Comparison of ENCODE assay signal across 8 cellular contexts in genomic region chr11:86069408-86070086, GRCh38. TPM values are rescaled to one million over a fixed set of nuclear protein-coding genes. Genes with fewer than 3 reads are reported as not detected.
DNase-seq lines count a peak whose midpoint lies in the region; ATAC-seq and TF ChIP-seq lines count a peak whose summit lies in the region.

No MANE protein-coding gene starts in this region.

- H3K27ac Mint-ChIP-seq in GM23338, result peak overlapping the region; percentile 98
- peak overlapping the region; percentile 95 for H3K27ac Mint-ChIP-seq in activated CD8-positive, alpha-beta T cell treated with anti-CD3 and anti-CD28 coated beads, Interleukin-2, amount 10 ng/mL, durations not matched to agents 7 days and 5 days

- peak overlapping the region; percentile 66 for H3K4me2 ChIP-seq in GM23338

- peak overlapping the region; percentile 74 for H3K4me3 Mint-ChIP-seq in GM23338
- H3K4me3 Mint-ChIP-seq in activated CD8-positive, alpha-beta T cell treated with anti-CD3 and anti-CD28 coated beads, Interleukin-2, amount 10 ng/mL, durations not matched to agents 7 days and 5 days, result peak overlapping the region; percentile 98

- peaks cover 4% of the 10 kb centered on the region for H3K36me3 Mint-ChIP-seq in GM23338 (ENCODE audit: low read depth)
- peaks cover 22% of the 10 kb centered on the region for H3K36me3 Mint-ChIP-seq in activated CD8-positive, alpha-beta T cell treated with anti-CD3 and anti-CD28 coated beads, Interleukin-2, amount 10 ng/mL, durations not matched to agents 7 days and 5 days (ENCODE audit: low read depth)

- H2AFZ ChIP-seq in GM23338, result no peak overlapping the region

- peak overlapping the region; percentile 99 for H3K27ac ChIP-seq in GM23338 (ENCODE audit: low read depth)

- DNase-seq in NCI-H345 treated with DMSO at 0.1 percent for 48 hours (lab: John Stamatoyannopoulos, UW; ENCODE audit: unreplicated experiment) (peak; percentile 41), NCI-H345 (lab: John Stamatoyannopoulos, UW) (no peak), GM23338 (ENCODE audit: low spot score) (peak; percentile 79), M059J (ENCODE audit: low read depth) (peak; percentile 98), glomerular endothelial cell (ENCODE audit: extremely low read depth, low read depth, low spot score) (peak; percentile 99), omental fat pad (ENCODE audit: low spot score) (no peak), NCI-H1694 treated with DMSO at 0.1 percent for 48 hours (lab: John Stamatoyannopoulos, UW) (no peak)
- DNase-seq in activated CD8-positive, alpha-beta T cell treated with anti-CD3 and anti-CD28 coated beads, Interleukin-2, amount 10 ng/mL, durations not matched to agents 7 days and 5 days, result no peak

- no peaks in the 10 kb centered on the region for H3K36me3 ChIP-seq in GM23338 (ENCODE audit: insufficient read depth)

- H3K9me3 Mint-ChIP-seq in GM23338, result no peaks in the 10 kb centered on the region
- H3K9me3 Mint-ChIP-seq in activated CD8-positive, alpha-beta T cell treated with anti-CD3 and anti-CD28 coated beads, Interleukin-2, amount 10 ng/mL, durations not matched to agents 7 days and 5 days (ENCODE audit: insufficient read depth), result no peaks in the 10 kb centered on the region

- no peak for TF ChIP-seq CTCF in GM23338 (conservative IDR thresholded peaks at IDR 0.05; ENCODE audit: low read depth in 2 of 2)
- TF ChIP-seq CTCF in omental fat pad (IDR thresholded peaks at IDR 0.05), result no peak

- no peaks in the 10 kb centered on the region for H3K9me2 ChIP-seq in GM23338 (ENCODE audit: insufficient read depth)

- POLR2A ChIA-PET in activated CD8-positive, alpha-beta T cell treated with anti-CD3 and anti-CD28 coated beads, Interleukin-2, amount 10 ng/mL, durations not matched to agents 7 days and 5 days (lab: Charles Lee), result interaction anchor here (0.6 to 3.0 kb wide), 14 partner anchors 15 to 233 kb away, joined by 3 to 15 read pairs (median 4); partner anchors contain the start of genes EED and HIKESHI

- ATAC-seq in GM23338 (peak; percentile 10), omental fat pad (ENCODE audit: low FRiP score) (peak; percentile 60)
- ATAC-seq in activated CD8-positive, alpha-beta T cell treated with anti-CD3 and anti-CD28 coated beads, Interleukin-2, amount 10 ng/mL, durations not matched to agents 7 days and 5 days, result no peak

- peaks cover 27% of the 10 kb centered on the region for H3K4me1 ChIP-seq in GM23338 (ENCODE audit: insufficient read depth)

- peaks cover 24% of the 10 kb centered on the region for H4K20me1 ChIP-seq in GM23338 (replicated peaks; ENCODE audit: insufficient read depth)

- CTCF ChIA-PET in activated CD8-positive, alpha-beta T cell treated with anti-CD3 and anti-CD28 coated beads, Interleukin-2, amount 10 ng/mL, durations not matched to agents 7 days and 5 days (lab: Charles Lee), result interaction anchor here (0.7 to 6.4 kb wide), 13 partner anchors 13 to 225 kb away, joined by 3 to 82 read pairs (median 4); no protein-coding TSS in a partner anchor

- H3K4me1 Mint-ChIP-seq in GM23338, result peaks cover 30% of the 10 kb centered on the region
- H3K4me1 Mint-ChIP-seq in activated CD8-positive, alpha-beta T cell treated with anti-CD3 and anti-CD28 coated beads, Interleukin-2, amount 10 ng/mL, durations not matched to agents 7 days and 5 days (ENCODE audit: low read depth), result peaks cover 31% of the 10 kb centered on the region

- H3K4me3 ChIP-seq in GM23338, result peak overlapping the region; percentile 87

- H3K27me3 ChIP-seq in GM23338 (ENCODE audit: insufficient read depth), result no peaks in the 10 kb centered on the region

- no peaks in the 10 kb centered on the region for H3F3A ChIP-seq in GM23338 (replicated peaks; ENCODE audit: low read depth)

- peaks cover 40% of the 10 kb centered on the region for H3K79me2 ChIP-seq in GM23338 (replicated peaks; ENCODE audit: insufficient read depth)

- peaks cover 6% of the 10 kb centered on the region for H3K27me3 Mint-ChIP-seq in GM23338 (ENCODE audit: insufficient read depth, low read depth, poor library complexity)
- H3K27me3 Mint-ChIP-seq in activated CD8-positive, alpha-beta T cell treated with anti-CD3 and anti-CD28 coated beads, Interleukin-2, amount 10 ng/mL, durations not matched to agents 7 days and 5 days (ENCODE audit: low read depth), result no peaks in the 10 kb centered on the region

TF ChIP-seq in GM23338, 12 proteins besides CTCF, POLR2A, EP300 and RAD21:
- no peak for TF ChIP-seq EZH2phosphoT487 (IDR thresholded peaks at IDR 0.05; ENCODE audit: unreplicated experiment)
- no peak for TF ChIP-seq REST (IDR thresholded peaks at IDR 0.05; ENCODE audit: unreplicated experiment)
- peak; percentile 75; the same call in 1 of the 2 replicates for TF ChIP-seq CREB1 (CRISPR knock-in tag; IDR thresholded peaks at IDR 0.05; ENCODE audit: low read depth)
- no peak for TF ChIP-seq ZNF114 (CRISPR knock-in tag; IDR thresholded peaks at IDR 0.05)
- TF ChIP-seq ETS1 (IDR thresholded peaks at IDR 0.05), result peak; percentile 50; the same call in 1 of the 2 replicates
TF ChIP-seq in GM23338: peak in this region for 2.

RNA-seq across cellular contexts. Expression of gene PICALM, which starts 0.7 kb away (rescaled TPM):
- total RNA-seq in GM23338 (2014; rRNA removed; shearing (Covaris generic)), result 134 and 150 TPM in 2 replicates
- polyA plus RNA-seq in GM23338 (2016; fragmentation: Nextera tagmentation; extraction: Ambion mirVana), result 21.0 and 27.9 TPM in 2 replicates
- 206 and 341 TPM in 2 replicates for total RNA-seq in M059J (2014; rRNA removed; shearing (Covaris generic))
- total RNA-seq in activated CD8-positive, alpha-beta T cell treated with anti-CD3 and anti-CD28 coated beads, Interleukin-2, amount 10 ng/mL, durations not matched to agents 7 days and 5 days, result 100 to 1,000 TPM; 110 to 115 TPM
- total RNA-seq in glomerular endothelial cell, result 181 and 286 TPM in 2 replicates
- 100 to 1,000 TPM; 302 to 622 (median 395) TPM for total RNA-seq in omental fat pad

Comparison
In these comparisons a context has a peak if more than half of its experiments do, and no peak if none do; other contexts are left out.
1. DNase-seq: peak in NCI-H345 treated with DMSO at 0.1 percent for 48 hours (single experiment), GM23338 (single experiment), M059J (single experiment) and glomerular endothelial cell (single experiment); none in NCI-H345 (single experiment), activated CD8-positive, alpha-beta T cell treated with anti-CD3 and anti-CD28 coated beads, Interleukin-2, amount 10 ng/mL, durations not matched to agents 7 days and 5 days (single experiment), omental fat pad (single experiment) and NCI-H1694 treated with DMSO at 0.1 percent for 48 hours (single experiment).